ENCODE assay signal across 22 cellular contexts in genomic region chr2:18009891-18010290, GRCh38.
DNase-seq lines count a peak whose midpoint lies in the region; ATAC-seq, FAIRE-seq and TF ChIP-seq lines count a peak whose summit lies in the region.
"Had no signal": no experiment of that assay in that cellular context is flagged by ENCODE, and none has a peak within 500 bp of the region (broad histone marks: within the 10 kb centered on the region; RNA-seq: fewer than 3 reads in every experiment).

No MANE protein-coding gene starts in this region.

- H3K9me3 Mint-ChIP-seq in activated T-helper 2 cell treated with anti-CD3 and anti-CD28 coated beads, Interferon-gamma antibody, Interleukin-2, Interleukin-4, amounts not matched to agents 10 μg/mL and 5 μg/mL and 100 μg/mL, durations not matched to agents 14 hours and 24 hours and 36 hours: peaks cover 13% of the 10 kb centered on the region
- H3K9me3 Mint-ChIP-seq: CD8-positive, alpha-beta T cell had no signal

- H3K27me3 Mint-ChIP-seq in activated T-helper 2 cell treated with anti-CD3 and anti-CD28 coated beads, Interferon-gamma antibody, Interleukin-2, Interleukin-4, amounts not matched to agents 10 μg/mL and 5 μg/mL and 100 μg/mL, durations not matched to agents 14 hours and 24 hours and 36 hours (ENCODE audit: low read depth): no peaks in the 10 kb centered on the region
- H3K27me3 Mint-ChIP-seq: CD4-positive, CD25-positive, alpha-beta regulatory T cell had no signal

- no peaks in the 10 kb centered on the region for H3K36me3 ChIP-seq in left lung
- H3K36me3 ChIP-seq: BLaER1 had no signal

- DNase-seq in LNCaP clone FGC (ENCODE audit: low read depth): peak; percentile 46
- peak; percentile 33 for DNase-seq in amniotic epithelial cell (ENCODE audit: low read depth)
- DNase-seq in fibroblast of villous mesenchyme (ENCODE audit: low read depth): peak; percentile 51
- no peak for DNase-seq in AML-193 (lab: John Stamatoyannopoulos, UW)
- no peak for DNase-seq in activated T-helper 2 cell treated with anti-CD3 and anti-CD28 coated beads, Interferon-gamma antibody, Interleukin-2, Interleukin-4, amounts not matched to agents 10 μg/mL and 5 μg/mL and 100 μg/mL, durations not matched to agents 14 hours and 24 hours and 36 hours (ENCODE audit: low spot score)
- DNase-seq in D721Med (ENCODE audit: insufficient read length, low spot score): no peak
- DNase-seq in left lung: no peak
- DNase-seq: Caco-2; CD4-positive, CD25-positive, alpha-beta regulatory T cell; CD8-positive, alpha-beta T cell; DMS 273 treated with DMSO at 0.1 percent for 48 hours; DMS79; GF-D8; GM23248; H7 had no signal

- H3K4me1 ChIP-seq in left lung: no peaks in the 10 kb centered on the region
- H3K4me1 ChIP-seq: BLaER1, Caco-2 had no signal

- TF ChIP-seq CTCF in LNCaP clone FGC (IDR thresholded peaks at IDR 0.05; ENCODE audit: control insufficient read depth, extremely low read depth, insufficient read depth) (no peak), fibroblast of villous mesenchyme (IDR thresholded peaks at IDR 0.05; ENCODE audit: insufficient read depth, low read depth, low read length) (no peak), D721Med (IDR thresholded peaks at IDR 0.05; ENCODE audit: insufficient read depth, missing control alignments) (no peak), left lung (IDR thresholded peaks at IDR 0.05) (no peak)

- H3K27ac Mint-ChIP-seq in activated T-helper 2 cell treated with anti-CD3 and anti-CD28 coated beads, Interferon-gamma antibody, Interleukin-2, Interleukin-4, amounts not matched to agents 10 μg/mL and 5 μg/mL and 100 μg/mL, durations not matched to agents 14 hours and 24 hours and 36 hours: no peak overlapping the region
- H3K27ac Mint-ChIP-seq: B cell; CD4-positive, CD25-positive, alpha-beta regulatory T cell; CD8-positive, alpha-beta T cell had no signal

- H3K4me3 ChIP-seq in LNCaP clone FGC (ENCODE audit: low read depth, low read length): no peak overlapping the region
- H3K4me3 ChIP-seq in fibroblast of villous mesenchyme (ENCODE audit: low read depth, low read length): no peak overlapping the region
- no peak overlapping the region for H3K4me3 ChIP-seq in left lung
- H3K4me3 ChIP-seq: BLaER1, GM23248 had no signal

- no peak overlapping the region for H3K27ac ChIP-seq in left lung
- H3K27ac ChIP-seq: BLaER1, C4-2B, GM23248 had no signal

- ATAC-seq in left lung: no peak
- ATAC-seq: CD8-positive, alpha-beta T cell; HCT116 had no signal

- no peak for FAIRE-seq in D721Med (lab: Jason Lieb, UNC)
- FAIRE-seq: GM12891, GM18507, H1 had no signal

- no peaks in the 10 kb centered on the region for H3K36me3 Mint-ChIP-seq in activated T-helper 2 cell treated with anti-CD3 and anti-CD28 coated beads, Interferon-gamma antibody, Interleukin-2, Interleukin-4, amounts not matched to agents 10 μg/mL and 5 μg/mL and 100 μg/mL, durations not matched to agents 14 hours and 24 hours and 36 hours (ENCODE audit: low read depth)
- H3K36me3 Mint-ChIP-seq: CD4-positive, CD25-positive, alpha-beta regulatory T cell; CD8-positive, alpha-beta T cell had no signal

- no peak overlapping the region for H3K4me3 Mint-ChIP-seq in activated T-helper 2 cell treated with anti-CD3 and anti-CD28 coated beads, Interferon-gamma antibody, Interleukin-2, Interleukin-4, amounts not matched to agents 10 μg/mL and 5 μg/mL and 100 μg/mL, durations not matched to agents 14 hours and 24 hours and 36 hours (ENCODE audit: low read depth)
- H3K4me3 Mint-ChIP-seq: B cell; CD4-positive, CD25-positive, alpha-beta regulatory T cell; CD8-positive, alpha-beta T cell had no signal

- no peaks in the 10 kb centered on the region for H3K27me3 ChIP-seq in left lung
- H3K27me3 ChIP-seq: BLaER1 had no signal

- no peaks in the 10 kb centered on the region for H3K9me3 ChIP-seq in left lung
- H3K9me3 ChIP-seq: BLaER1, Caco-2 had no signal

- intact Hi-C loops in activated T-helper 2 cell treated with anti-CD3 and anti-CD28 coated beads, Interferon-gamma antibody, Interleukin-2, Interleukin-4, amounts not matched to agents 10 μg/mL and 5 μg/mL and 100 μg/mL, durations not matched to agents 14 hours and 24 hours and 36 hours (cut with micrococcal nuclease): no loop called here
- intact Hi-C loops in left lung (cut with DNase I): no loop called here

- H3K4me1 Mint-ChIP-seq in activated T-helper 2 cell treated with anti-CD3 and anti-CD28 coated beads, Interferon-gamma antibody, Interleukin-2, Interleukin-4, amounts not matched to agents 10 μg/mL and 5 μg/mL and 100 μg/mL, durations not matched to agents 14 hours and 24 hours and 36 hours (ENCODE audit: low read depth): no peaks in the 10 kb centered on the region
- H3K4me1 Mint-ChIP-seq: B cell; CD4-positive, CD25-positive, alpha-beta regulatory T cell had no signal

Comparison
In these comparisons a context has a peak if more than half of its experiments do, and no peak if none do; other contexts are left out.
1. DNase-seq: peak in LNCaP clone FGC (single experiment), amniotic epithelial cell (single experiment) and fibroblast of villous mesenchyme (single experiment); none in AML-193 (0 of 2), activated T-helper 2 cell treated with anti-CD3 and anti-CD28 coated beads, Interferon-gamma antibody, Interleukin-2, Interleukin-4, amounts not matched to agents 10 μg/mL and 5 μg/mL and 100 μg/mL, durations not matched to agents 14 hours and 24 hours and 36 hours (single experiment), D721Med (single experiment) and left lung (0 of 2).